ENCODE assay signal across 16 cellular contexts in genomic region chr2:13474538-13474937, GRCh38.
"Had no signal": no experiment of that assay in that cellular context is flagged by ENCODE, and none has a peak within 500 bp of the region (broad histone marks: within the 10 kb centered on the region; RNA-seq: fewer than 3 reads in every experiment).

No MANE protein-coding gene starts in this region.

- H3K4me1 ChIP-seq: heart left ventricle, thyroid gland, uterus had no signal

- H3K27ac ChIP-seq: brain microvascular endothelial cell, epithelial cell of prostate, heart left ventricle, thyroid gland, uterus had no signal

- H3K9me3 ChIP-seq: heart left ventricle, thyroid gland, uterus had no signal

- H3K27me3 ChIP-seq: brain microvascular endothelial cell, heart left ventricle, thyroid gland, uterus had no signal

- H3K36me3 ChIP-seq: brain microvascular endothelial cell, heart left ventricle, thyroid gland, uterus had no signal

- FAIRE-seq: frontal cortex had no signal

- H3K4me3 ChIP-seq: heart left ventricle, thyroid gland, uterus had no signal

- ATAC-seq: heart left ventricle; natural killer cell treated with Interleukin-12 subunit alpha and Interleukin-12 subunit beta and Interleukin-15 and Interleukin-18, amount 100 ng/mL, for 72 hours had no signal

- DNase-seq: activated CD4-positive, CD25-positive, alpha-beta regulatory T cell; activated naive CD8-positive, alpha-beta T cell treated with anti-CD3 and anti-CD28 coated beads, Interleukin-2, amount 10 ng/mL, durations not matched to agents 7 days and 5 days; brain microvascular endothelial cell; effector memory CD4-positive, alpha-beta T cell; heart left ventricle; immature natural killer cell; mesendoderm; posterior cingulate gyrus; retina; stimulated activated CD4-positive, alpha-beta T cell treated with anti-CD3 and anti-CD28 coated beads, Interleukin-12 subunit alpha, Interleukin-12 subunit beta, amount 100 ng/mL, for 4 hours; stimulated activated CD4-positive, alpha-beta T cell treated with anti-CD3 and anti-CD28 coated beads, Interleukin-2, amount 100 ng/mL, for 24 hours; thyroid gland; uterus had no signal
